9 cellular contexts compared by ENCODE assay signal in genomic region chr11:118909619-118910308, GRCh38. TPM values are rescaled to one million over a fixed set of nuclear protein-coding genes. Genes with fewer than 3 reads are reported as not detected.
DNase-seq lines count a peak whose midpoint lies in the region; ATAC-seq and TF ChIP-seq lines count a peak whose summit lies in the region.
"Had no signal": no experiment of that assay in that cellular context is flagged by ENCODE, and none has a peak within 500 bp of the region (broad histone marks: within the 10 kb centered on the region; RNA-seq: fewer than 3 reads in every experiment).

No MANE protein-coding gene starts in this region.

- no peak for TF ChIP-seq EP300 in neural cell (conservative IDR thresholded peaks at IDR 0.05; ENCODE audit: poor library complexity, severe bottlenecking)

- H3K36me3 ChIP-seq in RWPE2 (ENCODE audit: low read depth) (peaks cover 46% of the 10 kb centered on the region), neural cell (ENCODE audit: insufficient read depth, low read length) (no peaks in the 10 kb centered on the region)

- H4K20me1 ChIP-seq in neural cell (ENCODE audit: insufficient read depth), result no peaks in the 10 kb centered on the region

- no peaks in the 10 kb centered on the region for H3K27me3 ChIP-seq in AG04450 (ENCODE audit: control insufficient read depth, insufficient read depth, low read length)
- no peaks in the 10 kb centered on the region for H3K27me3 ChIP-seq in RWPE2 (ENCODE audit: insufficient read depth, poor library complexity, severe bottlenecking)
- no peaks in the 10 kb centered on the region for H3K27me3 ChIP-seq in neural cell (ENCODE audit: insufficient read depth, low read depth, low read length)

- no peak overlapping the region for H2AFZ ChIP-seq in neural cell (ENCODE audit: low read depth, low read length)

- H3K4me3 ChIP-seq in AG04450 (ENCODE audit: low read depth, low read length), result peak overlapping the region; percentile 60
- peak overlapping the region; percentile 25 for H3K4me3 ChIP-seq in RWPE2 (ENCODE audit: severe bottlenecking)
- peak overlapping the region; percentile 47 for H3K4me3 ChIP-seq in epithelial cell of proximal tubule (ENCODE audit: low read depth, low read length)
- peak overlapping the region; percentile 67 for H3K4me3 ChIP-seq in neural cell (ENCODE audit: low read length)

- ATAC-seq in RWPE2 (ENCODE audit: low read depth), result no peak
- ATAC-seq in GM21381 (IDR thresholded peaks at IDR 0.05; ENCODE audit: unreplicated experiment), result no peak

- TF ChIP-seq RAD21 in neural cell (conservative IDR thresholded peaks at IDR 0.05), result no peak

- CTCF ChIA-PET in AG04450 (lab: Charles Lee), result interaction anchor here (1.0 to 6.4 kb wide), 4 partner anchors 14 to 47 kb away, joined by 3 to 76 read pairs (median 8); partner anchors contain the start of gene BCL9L

- TF ChIP-seq CTCF in AG04450 (IDR thresholded peaks at IDR 0.05; ENCODE audit: low read depth, low read length) (no peak), RWPE2 (IDR thresholded peaks at IDR 0.05; ENCODE audit: poor library complexity, severe bottlenecking) (no peak), epithelial cell of proximal tubule (conservative IDR thresholded peaks at IDR 0.05; ENCODE audit: low read depth, low read length) (no peak), neural cell (IDR thresholded peaks at IDR 0.05; ENCODE audit: poor library complexity, severe bottlenecking) (no peak)

- POLR2A ChIA-PET in AG04450 (lab: Yijun Ruan, JAX), result interaction anchor here (0.6 to 5.1 kb wide), 10 partner anchors 17 to 337 kb away, joined by 3 to 81 read pairs (median 8); partner anchors contain the start of genes ARCN1, BCL9L, CENATAC and DDX6

- H3K9me3 ChIP-seq in AG04450 (ENCODE audit: control insufficient read depth, insufficient read depth, low read length) (no peaks in the 10 kb centered on the region; the same call in 1 of the 2 replicates), RWPE2 (ENCODE audit: severe bottlenecking) (no peaks in the 10 kb centered on the region), neural cell (ENCODE audit: low read length) (no peaks in the 10 kb centered on the region)

- DNase-seq in AG04450 (ENCODE audit: low read depth, low spot score) (no peak), RWPE2 (ENCODE audit: low spot score) (peak; percentile 49), epithelial cell of proximal tubule (ENCODE audit: low read depth) (no peak), middle frontal gyrus (ENCODE audit: extremely low spot score, low spot score) (no peak), epidermal melanocyte (ENCODE audit: insufficient read length, low spot score) (no peak)
- no peak for DNase-seq in activated effector memory CD4-positive, alpha-beta T cell treated with anti-CD3 and anti-CD28 coated beads, Interleukin-2, amount 50 U/mL, for 16 hours
- DNase-seq: activated B cell treated with CpG ODN at 0.5 μM for 24 hours had no signal

- H3K79me2 ChIP-seq in neural cell (replicated peaks; ENCODE audit: insufficient read depth, low read length), result peaks cover 30% of the 10 kb centered on the region

- peak overlapping the region; percentile 81 for H3K4me2 ChIP-seq in neural cell (ENCODE audit: low read length)

- H3F3A ChIP-seq in neural cell (ENCODE audit: insufficient read depth, low read length, poor library complexity, severe bottlenecking), result no peaks in the 10 kb centered on the region

- peak overlapping the region; percentile 81 for H3K9ac ChIP-seq in neural cell (ENCODE audit: low read length)

- peaks cover 42% of the 10 kb centered on the region for H3K4me1 ChIP-seq in RWPE2 (ENCODE audit: insufficient read depth, poor library complexity, severe bottlenecking)

- H3K9me2 ChIP-seq in neural cell (ENCODE audit: insufficient read depth, low read length), result no peaks in the 10 kb centered on the region

- H3K27ac ChIP-seq in AG04450 (ENCODE audit: low read depth, low read length), result peak overlapping the region; percentile 97
- H3K27ac ChIP-seq in RWPE2 (ENCODE audit: poor library complexity, severe bottlenecking), result peak overlapping the region; percentile 100
- H3K27ac ChIP-seq in neural cell (ENCODE audit: low read length), result peak overlapping the region; percentile 94

TF ChIP-seq in neural cell, 6 proteins besides CTCF, POLR2A, EP300 and RAD21:
- TF ChIP-seq MXI1 (conservative IDR thresholded peaks at IDR 0.05; ENCODE audit: poor library complexity, severe bottlenecking), result no peak
- no peak for TF ChIP-seq EZH2 (IDR thresholded peaks at IDR 0.05; ENCODE audit: borderline replicate concordance, insufficient read depth, low read length, poor library complexity, severe bottlenecking)
- no peak for TF ChIP-seq POLR2AphosphoS5 (IDR thresholded peaks at IDR 0.05)
- no peak for TF ChIP-seq SMC3 (conservative IDR thresholded peaks at IDR 0.05; ENCODE audit: poor library complexity)

RNA-seq across cellular contexts. Expression of gene BCL9L, which starts 16.0 kb away (rescaled TPM):
- polyA plus RNA-seq in AG04450 (2011; rRNA removed), result 2.5 and 5.7 TPM in 2 replicates
- polyA minus RNA-seq in AG04450 (2011; rRNA and poly(A)+ RNA removed), result 6.5 and 7.3 TPM in 2 replicates
- total RNA-seq in epithelial cell of proximal tubule, result 20.7 and 25.7 TPM in 2 replicates
- polyA plus RNA-seq in neural cell, result 1.1 and 1.5 TPM in 2 replicates
- polyA minus RNA-seq in neural cell, result 10.5 and 16.6 TPM in 2 replicates

RNA-seq across cellular contexts. Expression of gene CXCR5, which starts 26.1 kb away (rescaled TPM):
- not detected in 2 replicates for polyA plus RNA-seq in AG04450 (2011; rRNA removed)
- polyA minus RNA-seq in AG04450 (2011; rRNA and poly(A)+ RNA removed), result not detected in 2 replicates
- total RNA-seq in epithelial cell of proximal tubule, result not detected in 2 replicates
- not detected in 2 replicates for polyA plus RNA-seq in neural cell
- polyA minus RNA-seq in neural cell, result not detected in 2 replicates

RNA-seq across cellular contexts. Expression of gene UPK2, which starts 46.3 kb away (rescaled TPM):
- polyA plus RNA-seq in AG04450 (2011; rRNA removed), result 0.20 TPM in 1 of 2 replicates, not detected in the other
- not detected in 2 replicates for polyA minus RNA-seq in AG04450 (2011; rRNA and poly(A)+ RNA removed)
- 0.14 TPM in 1 of 2 replicates, not detected in the other for total RNA-seq in epithelial cell of proximal tubule
- polyA plus RNA-seq in neural cell, result 0.38 TPM in 1 of 2 replicates, not detected in the other
- not detected in 2 replicates for polyA minus RNA-seq in neural cell
